ENCODE assay signal across 9 cellular contexts in the genomic region with DNA sequence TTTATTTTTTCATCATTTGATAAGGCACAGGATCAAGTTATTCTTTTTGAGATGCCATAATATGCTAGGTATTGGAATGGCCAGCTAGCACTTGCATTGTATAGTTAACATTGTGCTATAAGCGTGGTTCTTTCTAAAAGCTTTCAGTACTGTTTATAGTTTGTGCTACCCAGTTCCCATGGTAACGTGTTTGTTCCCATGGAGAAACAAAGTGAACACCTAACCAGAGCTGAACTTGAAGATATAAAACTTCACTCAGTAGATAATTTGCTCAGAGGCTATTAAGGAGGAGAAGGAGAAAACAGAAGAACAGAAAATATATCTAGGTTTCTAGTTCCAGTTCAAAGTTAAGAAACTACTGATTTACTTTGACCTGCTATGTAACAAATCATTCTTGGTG. TPM values are rescaled to one million over a fixed set of nuclear protein-coding genes. Genes with fewer than 3 reads are reported as not detected.
DNase-seq lines count a peak whose midpoint lies in the region; ATAC-seq and TF ChIP-seq lines count a peak whose summit lies in the region.
"Had no signal": no experiment of that assay in that cellular context is flagged by ENCODE, and none has a peak within 500 bp of the region (broad histone marks: within the 10 kb centered on the region; RNA-seq: fewer than 3 reads in every experiment).

No MANE protein-coding gene starts in this region.

- H3K27ac Mint-ChIP-seq in memory B cell = peak overlapping the region; percentile 86
- H3K27ac Mint-ChIP-seq in activated CD8-positive, alpha-beta T cell treated with anti-CD3 and anti-CD28 coated beads for 36 hours = no peak overlapping the region
- H3K27ac Mint-ChIP-seq: activated CD4-positive, alpha-beta T cell treated with anti-CD3 and anti-CD28 coated beads, Interleukin-2, amount 10 ng/mL, durations not matched to agents 24 days and 14 days had no signal

- H3K4me3 Mint-ChIP-seq in memory B cell = no peak overlapping the region
- H3K4me3 Mint-ChIP-seq in activated CD8-positive, alpha-beta T cell treated with anti-CD3 and anti-CD28 coated beads for 36 hours = no peak overlapping the region
- H3K4me3 Mint-ChIP-seq: activated CD4-positive, alpha-beta T cell treated with anti-CD3 and anti-CD28 coated beads, Interleukin-2, amount 10 ng/mL, durations not matched to agents 24 days and 14 days had no signal

- H3K27me3 Mint-ChIP-seq in memory B cell = no peaks in the 10 kb centered on the region
- no peaks in the 10 kb centered on the region for H3K27me3 Mint-ChIP-seq in activated CD8-positive, alpha-beta T cell treated with anti-CD3 and anti-CD28 coated beads for 36 hours

- peak; percentile 38 for DNase-seq in NCI-H748 treated with DMSO at 0.1 percent for 48 hours (lab: John Stamatoyannopoulos, UW)
- no peak for DNase-seq in memory B cell (ENCODE audit: low spot score in 2 of 2)
- DNase-seq in UCSD-AML1 (lab: John Stamatoyannopoulos, UW; ENCODE audit: unreplicated experiment) = no peak
- no peak for DNase-seq in activated CD8-positive, alpha-beta T cell treated with anti-CD3 and anti-CD28 coated beads for 36 hours
- DNase-seq in central memory CD4-positive, alpha-beta T cell = no peak
- DNase-seq: activated CD4-positive, alpha-beta T cell treated with anti-CD3 and anti-CD28 coated beads, Interleukin-2, amount 10 ng/mL, durations not matched to agents 24 days and 14 days had no signal

- intact Hi-C loops in activated CD8-positive, alpha-beta T cell treated with anti-CD3 and anti-CD28 coated beads for 36 hours (cut with micrococcal nuclease) = no loop called here

- ATAC-seq in GM18868 (IDR thresholded peaks at IDR 0.05; ENCODE audit: unreplicated experiment) (peak; percentile 85), HG02885 (IDR thresholded peaks at IDR 0.05; ENCODE audit: poor library complexity, unreplicated experiment) (peak; percentile 61), memory B cell (ENCODE audit: low read depth) (peak; percentile 76), GM19328 (IDR thresholded peaks at IDR 0.05; ENCODE audit: unreplicated experiment) (no peak)
- no peak for ATAC-seq in activated CD8-positive, alpha-beta T cell treated with anti-CD3 and anti-CD28 coated beads for 36 hours

- no peaks in the 10 kb centered on the region for H3K9me3 Mint-ChIP-seq in memory B cell
- H3K9me3 Mint-ChIP-seq in activated CD8-positive, alpha-beta T cell treated with anti-CD3 and anti-CD28 coated beads for 36 hours = no peaks in the 10 kb centered on the region
- H3K9me3 Mint-ChIP-seq: activated CD4-positive, alpha-beta T cell treated with anti-CD3 and anti-CD28 coated beads, Interleukin-2, amount 10 ng/mL, durations not matched to agents 24 days and 14 days had no signal

- no peaks in the 10 kb centered on the region for H3K36me3 Mint-ChIP-seq in memory B cell
- H3K36me3 Mint-ChIP-seq in activated CD8-positive, alpha-beta T cell treated with anti-CD3 and anti-CD28 coated beads for 36 hours (ENCODE audit: low read depth) = no peaks in the 10 kb centered on the region

- TF ChIP-seq CTCF in activated CD8-positive, alpha-beta T cell treated with anti-CD3 and anti-CD28 coated beads for 36 hours (IDR thresholded peaks at IDR 0.05) = no peak

- CTCF ChIA-PET in activated CD8-positive, alpha-beta T cell treated with anti-CD3 and anti-CD28 coated beads for 36 hours (lab: Charles Lee) = no interaction called here

- H3K4me1 Mint-ChIP-seq in memory B cell = peaks cover 12% of the 10 kb centered on the region
- H3K4me1 Mint-ChIP-seq in activated CD8-positive, alpha-beta T cell treated with anti-CD3 and anti-CD28 coated beads for 36 hours (ENCODE audit: low read depth) = no peaks in the 10 kb centered on the region
- H3K4me1 Mint-ChIP-seq: activated CD4-positive, alpha-beta T cell treated with anti-CD3 and anti-CD28 coated beads, Interleukin-2, amount 10 ng/mL, durations not matched to agents 24 days and 14 days had no signal

- POLR2A ChIA-PET in activated CD8-positive, alpha-beta T cell treated with anti-CD3 and anti-CD28 coated beads for 36 hours (lab: Charles Lee) = no interaction called here

RNA-seq across cellular contexts. Expression of a gene that starts 23.6 kb away (rescaled TPM):
- total RNA-seq in activated CD8-positive, alpha-beta T cell treated with anti-CD3 and anti-CD28 coated beads for 36 hours = not detected
- total RNA-seq: activated CD4-positive, alpha-beta T cell treated with anti-CD3 and anti-CD28 coated beads, Interleukin-2, amount 10 ng/mL, durations not matched to agents 24 days and 14 days had no signal

Comparison
In these comparisons a context has a peak if more than half of its experiments do, and no peak if none do; other contexts are left out.
1. ATAC-seq: peak in GM18868 (single experiment), HG02885 (single experiment) and memory B cell (single experiment); none in GM19328 (single experiment) and activated CD8-positive, alpha-beta T cell treated with anti-CD3 and anti-CD28 coated beads for 36 hours (single experiment).